In the genomic region with DNA sequence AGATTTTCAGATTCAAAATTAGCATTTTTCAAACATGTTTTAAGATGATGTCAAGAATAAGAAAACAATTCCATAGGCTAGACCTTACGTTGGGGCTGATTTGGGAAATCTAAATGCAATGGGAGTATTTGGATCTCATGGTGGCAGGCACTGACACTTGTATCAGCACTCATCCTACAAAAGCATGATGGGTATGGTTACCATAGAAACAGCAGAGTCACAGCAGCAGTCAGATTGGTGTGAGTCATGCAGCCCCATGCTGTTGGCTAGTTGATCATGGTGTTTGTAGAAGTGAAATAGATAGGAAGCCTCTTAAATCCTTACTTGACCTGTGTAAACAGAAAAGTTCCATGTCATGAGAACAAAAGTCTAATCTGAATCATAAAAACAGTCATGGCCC, we compare ENCODE assay signal across 13 cellular contexts.
A peak's percentile ranks its signal among the peaks of the same experiment; 100 is the strongest.
DNase-seq lines count a peak whose midpoint lies in the region; ATAC-seq and TF ChIP-seq lines count a peak whose summit lies in the region.
"Had no signal": no experiment of that assay in that cellular context is flagged by ENCODE, and none has a peak within 500 bp of the region (broad histone marks: within the 10 kb centered on the region; RNA-seq: fewer than 3 reads in every experiment).

No MANE protein-coding gene starts in this region.

- ATAC-seq in WTC11 = peak; percentile 82
- ATAC-seq in GM21786 (IDR thresholded peaks at IDR 0.05; ENCODE audit: unreplicated experiment) = no peak
- no peak for ATAC-seq in upper lobe of right lung
- ATAC-seq: Panc1 had no signal

- H3K9me2 ChIP-seq in GM23248 (ENCODE audit: insufficient read depth) = no peaks in the 10 kb centered on the region

- CTCF ChIA-PET in A673 (lab: Charles Lee) (no interaction called here), WTC11 (lab: Charles Lee) (no interaction called here)

- no peak overlapping the region for H3K4me2 ChIP-seq in GM23248 (ENCODE audit: unreplicated experiment)

- no peaks in the 10 kb centered on the region for H4K20me1 ChIP-seq in GM23248 (ENCODE audit: insufficient read depth)

- H3K4me3 ChIP-seq in A673 (ENCODE audit: low read depth, low read length, poor library complexity, severe bottlenecking) (no peak overlapping the region), upper lobe of right lung (no peak overlapping the region), GM23248 (no peak overlapping the region)

- DNase-seq in A673 (ENCODE audit: low spot score) (peak; percentile 41), HT1080 (ENCODE audit: low read depth) (peak; percentile 90), WTC11 (ENCODE audit: low spot score) (no peak), iPS-NIHi11 (ENCODE audit: low spot score) (peak; percentile 36), NK-92 (lab: John Stamatoyannopoulos, UW; ENCODE audit: unreplicated experiment) (no peak), upper lobe of right lung (no peak), GM23248 (no peak)
- DNase-seq: activated CD4-positive, CD25-positive, alpha-beta regulatory T cell; activated effector memory CD4-positive, alpha-beta T cell treated with Interleukin-2 at 50 U/mL for 16 hours had no signal

- H3K27ac ChIP-seq in A673 (ENCODE audit: low read depth, low read length, poor library complexity, severe bottlenecking) (no peak overlapping the region), upper lobe of right lung (no peak overlapping the region), GM23248 (no peak overlapping the region)
- H3K27ac ChIP-seq: parathyroid adenoma had no signal

- no peak overlapping the region for H3K27ac Mint-ChIP-seq in WTC11
- H3K27ac Mint-ChIP-seq: B cell had no signal

- no peaks in the 10 kb centered on the region for H3K27me3 Mint-ChIP-seq in WTC11 (ENCODE audit: low read depth)
- H3K27me3 Mint-ChIP-seq: B cell had no signal

- H3K9ac ChIP-seq in GM23248 = no peak overlapping the region
- H3K9ac ChIP-seq: parathyroid adenoma had no signal

- H3K36me3 Mint-ChIP-seq in WTC11 = no peaks in the 10 kb centered on the region

- no peaks in the 10 kb centered on the region for H3K9me3 ChIP-seq in A673 (ENCODE audit: low read depth, low read length, poor library complexity, severe bottlenecking)
- no peaks in the 10 kb centered on the region for H3K9me3 ChIP-seq in upper lobe of right lung
- H3K9me3 ChIP-seq in GM23248 (ENCODE audit: low read depth) = no peaks in the 10 kb centered on the region

- H2AFZ ChIP-seq in GM23248 = no peak overlapping the region
- H2AFZ ChIP-seq: parathyroid adenoma had no signal

- TF ChIP-seq CTCF in A673 (conservative IDR thresholded peaks at IDR 0.05; ENCODE audit: low read depth, low read length) = no peak
- TF ChIP-seq CTCF in WTC11 (IDR thresholded peaks at IDR 0.05) = no peak
- no peak for TF ChIP-seq CTCF in upper lobe of right lung (IDR thresholded peaks at IDR 0.05)

- H3K4me1 ChIP-seq in A673 (ENCODE audit: insufficient read depth, low read length, poor library complexity, severe bottlenecking) (no peaks in the 10 kb centered on the region), upper lobe of right lung (no peaks in the 10 kb centered on the region), GM23248 (ENCODE audit: insufficient read depth) (no peaks in the 10 kb centered on the region)
- H3K4me1 ChIP-seq: parathyroid adenoma had no signal

- H3K4me1 Mint-ChIP-seq in WTC11 = peaks cover 4% of the 10 kb centered on the region; the same call in 1 of the 2 replicates
- H3K4me1 Mint-ChIP-seq: B cell had no signal

- POLR2A ChIA-PET in A673 (lab: Charles Lee; ENCODE audit: low non-redundant PET) (no interaction called here), WTC11 (lab: Charles Lee) (no interaction called here)

- BruUV-seq in A673 (replicated peaks; lab: Mats Ljungman, UMichigan) = no TSS peak

- H3K27me3 ChIP-seq in A673 (replicated peaks; ENCODE audit: insufficient read depth, low read depth, low read length, poor library complexity) (no peaks in the 10 kb centered on the region), upper lobe of right lung (no peaks in the 10 kb centered on the region), GM23248 (replicated peaks; ENCODE audit: insufficient read depth) (no peaks in the 10 kb centered on the region)

- in situ Hi-C loops in GM23248 (cut with MboI) = no loop called here

- no peaks in the 10 kb centered on the region for H3F3A ChIP-seq in GM23248 (ENCODE audit: insufficient read depth)

- no peaks in the 10 kb centered on the region for H3K36me3 ChIP-seq in A673 (ENCODE audit: insufficient read depth, low read length, poor library complexity, severe bottlenecking)
- no peaks in the 10 kb centered on the region for H3K36me3 ChIP-seq in upper lobe of right lung
- H3K36me3 ChIP-seq in GM23248 (ENCODE audit: low read depth) = no peaks in the 10 kb centered on the region

- H3K4me3 Mint-ChIP-seq in WTC11 = no peak overlapping the region
- H3K4me3 Mint-ChIP-seq: B cell had no signal

- intact Hi-C loops in A673 (cut with micrococcal nuclease; ENCODE audit: unreplicated experiment) (no loop called here), upper lobe of right lung (cut with DNase I) (no loop called here)

- no peaks in the 10 kb centered on the region for H3K79me2 ChIP-seq in GM23248 (ENCODE audit: insufficient read depth)
- H3K79me2 ChIP-seq: parathyroid adenoma had no signal

- H3K9me3 Mint-ChIP-seq in WTC11 = no peaks in the 10 kb centered on the region

- WGBS in GM23248 (ENCODE audit: low coverage in 1 of 2, low lambda C conversion rate in 2 of 2, missing lambda C conversion rate in 2 of 2), 2 experiments = 12 to 27% methylated on average over 1 of the region's 1 CpG

TF ChIP-seq in WTC11, 78 proteins besides CTCF, POLR2A, EP300 and RAD21 (continues in another document):
- TF ChIP-seq FOXJ3 (CRISPR knock-in tag; IDR thresholded peaks at IDR 0.05; ENCODE audit: borderline replicate concordance) = no peak
- TF ChIP-seq ZNF317 (CRISPR knock-in tag; IDR thresholded peaks at IDR 0.05; ENCODE audit: borderline replicate concordance, low read depth) = no peak
- no peak for TF ChIP-seq ZNF263 (CRISPR knock-in tag; IDR thresholded peaks at IDR 0.05; ENCODE audit: low read depth)
- no peak for TF ChIP-seq EMX1 (CRISPR knock-in tag; IDR thresholded peaks at IDR 0.05)
- TF ChIP-seq, protein P1, sequence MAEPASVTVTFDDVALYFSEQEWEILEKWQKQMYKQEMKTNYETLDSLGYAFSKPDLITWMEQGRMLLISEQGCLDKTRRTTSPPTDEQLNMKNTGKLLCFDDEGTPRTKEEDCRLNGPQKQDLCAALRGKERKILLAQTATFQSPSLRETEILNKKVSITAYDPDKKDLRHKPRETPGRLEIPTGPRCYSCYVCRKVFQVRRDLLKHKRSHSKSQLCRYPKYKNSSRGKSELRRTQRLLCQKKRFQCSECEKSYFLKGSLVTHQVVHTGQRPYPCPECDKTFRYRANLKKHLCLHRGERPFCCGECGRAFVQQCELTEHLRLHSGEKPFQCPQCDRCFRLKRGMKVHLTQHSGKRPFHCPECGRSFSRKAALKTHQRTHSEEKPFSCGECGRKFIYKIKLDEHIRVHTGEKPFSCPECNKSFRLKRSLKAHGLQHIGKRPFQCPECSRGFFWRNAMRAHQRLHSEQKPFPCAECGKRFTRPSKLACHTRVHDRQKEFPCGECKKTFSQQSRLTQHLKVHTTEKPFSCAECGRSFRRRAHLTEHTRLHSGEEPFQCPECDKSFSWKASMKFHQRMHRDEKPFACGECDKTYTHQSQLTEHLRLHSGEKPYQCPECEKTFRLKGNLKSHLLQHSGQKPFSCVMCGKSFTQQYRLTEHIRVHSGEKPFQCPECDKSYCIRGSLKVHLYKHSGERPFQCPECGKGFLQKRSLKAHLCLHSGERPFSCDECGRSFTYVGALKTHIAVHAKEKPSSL (CRISPR knock-in tag; conservative IDR thresholded peaks at IDR 0.05) = no peak
- no peak for TF ChIP-seq ATF2 (CRISPR knock-in tag; IDR thresholded peaks at IDR 0.05; ENCODE audit: borderline replicate concordance, low read depth)
- no peak for TF ChIP-seq RORB (CRISPR knock-in tag; IDR thresholded peaks at IDR 0.05)
- no peak for TF ChIP-seq ELF4 (CRISPR knock-in tag; IDR thresholded peaks at IDR 0.05; ENCODE audit: low read depth)
- TF ChIP-seq ZMAT4 (CRISPR knock-in tag; IDR thresholded peaks at IDR 0.05) = no peak
- TF ChIP-seq NFYB (CRISPR knock-in tag; conservative IDR thresholded peaks at IDR 0.05; ENCODE audit: low read depth) = no peak
- no peak for TF ChIP-seq OVOL2 (CRISPR knock-in tag; IDR thresholded peaks at IDR 0.05; ENCODE audit: borderline replicate concordance)
- TF ChIP-seq ZNF512 (CRISPR knock-in tag; IDR thresholded peaks at IDR 0.05; ENCODE audit: borderline replicate concordance) = no peak
- no peak for TF ChIP-seq TP53 (CRISPR knock-in tag; IDR thresholded peaks at IDR 0.05)
- no peak for TF ChIP-seq HMGA2 (CRISPR knock-in tag; IDR thresholded peaks at IDR 0.05)
- TF ChIP-seq IRF2 (CRISPR knock-in tag; IDR thresholded peaks at IDR 0.05; ENCODE audit: borderline replicate concordance, low read depth) = no peak
- no peak for TF ChIP-seq NFE2L1 (CRISPR knock-in tag; IDR thresholded peaks at IDR 0.05)

Comparison
In these comparisons a context has a peak if more than half of its experiments do, and no peak if none do; other contexts are left out.
1. DNase-seq: peak in A673 (single experiment), HT1080 (single experiment) and iPS-NIHi11 (single experiment); none in WTC11 (single experiment), NK-92 (single experiment), upper lobe of right lung (single experiment) and GM23248 (single experiment).